25 cellular contexts compared by ENCODE assay signal in genomic region chr17:45863857-45864654, GRCh38. TPM values are rescaled to one million over a fixed set of nuclear protein-coding genes. Genes with fewer than 3 reads are reported as not detected.
"Had no signal": no experiment of that assay in that cellular context is flagged by ENCODE, and none has a peak within 500 bp of the region (broad histone marks: within the 10 kb centered on the region; RNA-seq: fewer than 3 reads in every experiment).

No MANE protein-coding gene starts in this region.

- H3K4me2 ChIP-seq: KMS-11 had no signal

- H3K4me1 ChIP-seq: SJSA1 had no signal

- ATAC-seq: K562 had no signal

- H3K27ac ChIP-seq: KMS-11, SJSA1, SK-N-MC had no signal

- DNase-seq: Kasumi-1, MM.1S, NCI-H1092 treated with DMSO at 0.1 percent for 48 hours, NCI-H1436, NCI-H187, NCI-H2029, NCI-H2081 treated with DMSO at 0.1 percent for 48 hours, NCI-H2171, NCI-H226, NCI-H446, NCI-H510A, NCI-H524 treated with DMSO at 0.1 percent for 48 hours, NCI-H69, NCI-H774, Right ventricle myocardium superior, RPMI8226, SIG-M5 had no signal

- FAIRE-seq: K562, RCC 7860 had no signal

- H3K4me1 Mint-ChIP-seq: IgD-negative memory B cell had no signal

- H3K9ac ChIP-seq: KMS-11 had no signal

- H3K4me3 Mint-ChIP-seq: IgD-negative memory B cell had no signal

- H3K36me3 ChIP-seq: SJSA1 had no signal

- H3K27ac Mint-ChIP-seq: IgD-negative memory B cell had no signal

- H3K4me3 ChIP-seq: K562, SJSA1, SK-N-MC had no signal

RNA-seq across cellular contexts. Expression of gene SPPL2C, which starts 19.4 kb away (rescaled TPM):
- total RNA-seq: HT1080, K562, M059J, Right ventricle myocardium superior, SJSA1 had no signal
- polyA plus RNA-seq: IgD-negative memory B cell, K562 had no signal

RNA-seq across cellular contexts. Expression of gene MAPT, which starts 30.3 kb away (rescaled TPM):
- polyA plus RNA-seq: IgD-negative memory B cell had no signal
